Comparison of ENCODE assay signal across 1 cellular context in the genomic region with DNA sequence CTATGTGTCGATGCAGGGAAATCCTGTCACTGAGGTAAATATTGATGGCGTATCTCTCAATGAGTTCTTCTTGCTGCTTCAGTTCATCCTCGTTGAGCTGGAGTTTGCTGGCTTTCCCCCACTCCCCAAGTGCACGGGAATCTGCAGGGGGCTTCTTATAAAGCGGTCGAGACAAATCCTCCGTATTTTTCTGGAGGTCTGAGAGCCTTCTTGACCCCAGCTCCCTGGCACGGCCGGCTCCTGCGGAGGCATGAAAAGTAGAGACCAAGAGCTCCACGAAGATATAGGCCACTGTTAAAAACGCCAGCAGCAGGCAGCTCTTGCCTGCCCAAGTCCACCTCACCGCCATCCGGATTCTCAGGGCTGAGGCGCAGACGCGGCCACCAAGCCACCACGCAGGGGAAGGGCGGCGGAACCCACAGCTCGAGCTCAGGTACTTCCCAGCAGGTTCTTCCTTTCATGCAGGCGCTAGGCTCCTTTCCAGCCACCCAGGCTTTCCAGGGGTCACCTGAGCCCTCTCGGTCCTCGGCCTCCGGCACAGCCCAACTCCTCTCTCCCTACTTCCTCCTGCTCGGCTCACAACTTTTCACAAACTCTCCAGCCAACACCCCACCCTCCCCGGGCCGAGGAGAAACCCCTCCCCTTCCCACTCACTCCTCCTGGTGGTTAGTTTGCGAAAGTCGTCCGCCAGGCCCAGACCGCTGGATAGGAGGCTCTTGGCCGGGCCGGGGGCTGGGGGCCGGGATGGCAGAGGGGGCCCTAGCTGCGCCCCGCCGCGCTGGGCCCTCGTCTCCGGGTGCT.
TF ChIP-seq lines count a peak whose summit lies in the region.

TSS of gene GALNT4 (minus strand) at position 596 of the 801 bp plus-strand sequence. CDS start at position 349, 247 bp downstream.

TF ChIP-seq in K562, 482 proteins besides CTCF, POLR2A, EP300 and RAD21 (continued from another document and continues in another):
- no peak for TF ChIP-seq ZBTB40 (IDR thresholded peaks at IDR 0.05)
- TF ChIP-seq ZBTB40 (CRISPR knock-in tag; IDR thresholded peaks at IDR 0.05), result no peak
- TF ChIP-seq, protein P1, sequence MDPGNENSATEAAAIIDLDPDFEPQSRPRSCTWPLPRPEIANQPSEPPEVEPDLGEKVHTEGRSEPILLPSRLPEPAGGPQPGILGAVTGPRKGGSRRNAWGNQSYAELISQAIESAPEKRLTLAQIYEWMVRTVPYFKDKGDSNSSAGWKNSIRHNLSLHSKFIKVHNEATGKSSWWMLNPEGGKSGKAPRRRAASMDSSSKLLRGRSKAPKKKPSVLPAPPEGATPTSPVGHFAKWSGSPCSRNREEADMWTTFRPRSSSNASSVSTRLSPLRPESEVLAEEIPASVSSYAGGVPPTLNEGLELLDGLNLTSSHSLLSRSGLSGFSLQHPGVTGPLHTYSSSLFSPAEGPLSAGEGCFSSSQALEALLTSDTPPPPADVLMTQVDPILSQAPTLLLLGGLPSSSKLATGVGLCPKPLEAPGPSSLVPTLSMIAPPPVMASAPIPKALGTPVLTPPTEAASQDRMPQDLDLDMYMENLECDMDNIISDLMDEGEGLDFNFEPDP (CRISPR knock-in tag; IDR thresholded peaks at IDR 0.05), result no peak
- no peak for TF ChIP-seq ZNF184 (CRISPR knock-in tag; IDR thresholded peaks at IDR 0.05)
- TF ChIP-seq PHB (CRISPR knock-in tag; IDR thresholded peaks at IDR 0.05), result no peak
- TF ChIP-seq EHMT2 (IDR thresholded peaks at IDR 0.05), result no peak; the same call in 1 of the 2 replicates
- TF ChIP-seq HNRNPLL (IDR thresholded peaks at IDR 0.05; ENCODE audit: low read depth, low read length, poor library complexity, severe bottlenecking), result peak; percentile 34
- TF ChIP-seq, protein P2, sequence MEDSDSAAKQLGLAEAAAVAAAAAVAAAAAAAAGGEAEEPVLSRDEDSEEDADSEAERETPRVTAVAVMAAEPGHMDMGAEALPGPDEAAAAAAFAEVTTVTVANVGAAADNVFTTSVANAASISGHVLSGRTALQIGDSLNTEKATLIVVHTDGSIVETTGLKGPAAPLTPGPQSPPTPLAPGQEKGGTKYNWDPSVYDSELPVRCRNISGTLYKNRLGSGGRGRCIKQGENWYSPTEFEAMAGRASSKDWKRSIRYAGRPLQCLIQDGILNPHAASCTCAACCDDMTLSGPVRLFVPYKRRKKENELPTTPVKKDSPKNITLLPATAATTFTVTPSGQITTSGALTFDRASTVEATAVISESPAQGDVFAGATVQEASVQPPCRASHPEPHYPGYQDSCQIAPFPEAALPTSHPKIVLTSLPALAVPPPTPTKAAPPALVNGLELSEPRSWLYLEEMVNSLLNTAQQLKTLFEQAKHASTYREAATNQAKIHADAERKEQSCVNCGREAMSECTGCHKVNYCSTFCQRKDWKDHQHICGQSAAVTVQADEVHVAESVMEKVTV (CRISPR knock-in tag; IDR thresholded peaks at IDR 0.05), result peak; percentile 28; the same call in 1 of the 2 replicates
- TF ChIP-seq CXXC5 (CRISPR knock-in tag; IDR thresholded peaks at IDR 0.05), result no peak
- no peak for TF ChIP-seq PTTG1 (tag; IDR thresholded peaks at IDR 0.05; ENCODE audit: low read depth)
- TF ChIP-seq AFF1 (IDR thresholded peaks at IDR 0.05; ENCODE audit: low read depth in 1 of 2, partially characterized antibody in 2 of 2), result no peak
- no peak for TF ChIP-seq MYC (IDR thresholded peaks at IDR 0.05; ENCODE audit: low read depth, low read length)
- peak; percentile 30; the same call in 1 of the 2 replicates for TF ChIP-seq MYC (CRISPR knock-in tag; IDR thresholded peaks at IDR 0.05; ENCODE audit: borderline replicate concordance, low read depth)
- TF ChIP-seq ZBTB49 (CRISPR knock-in tag; IDR thresholded peaks at IDR 0.05; ENCODE audit: borderline replicate concordance), result no peak
- peak in 1 of 2 experiments; percentile 81; a peak in 2 of 4 replicates for TF ChIP-seq UBTF (IDR thresholded peaks at IDR 0.05; ENCODE audit: borderline replicate concordance in 1 of 2, low read depth in 2 of 2, low read length in 2 of 2)
- TF ChIP-seq SP2 (IDR thresholded peaks at IDR 0.05; ENCODE audit: extremely low read depth, low read depth, low read length, poor library complexity, severe bottlenecking), result no peak
- TF ChIP-seq, protein P3, sequence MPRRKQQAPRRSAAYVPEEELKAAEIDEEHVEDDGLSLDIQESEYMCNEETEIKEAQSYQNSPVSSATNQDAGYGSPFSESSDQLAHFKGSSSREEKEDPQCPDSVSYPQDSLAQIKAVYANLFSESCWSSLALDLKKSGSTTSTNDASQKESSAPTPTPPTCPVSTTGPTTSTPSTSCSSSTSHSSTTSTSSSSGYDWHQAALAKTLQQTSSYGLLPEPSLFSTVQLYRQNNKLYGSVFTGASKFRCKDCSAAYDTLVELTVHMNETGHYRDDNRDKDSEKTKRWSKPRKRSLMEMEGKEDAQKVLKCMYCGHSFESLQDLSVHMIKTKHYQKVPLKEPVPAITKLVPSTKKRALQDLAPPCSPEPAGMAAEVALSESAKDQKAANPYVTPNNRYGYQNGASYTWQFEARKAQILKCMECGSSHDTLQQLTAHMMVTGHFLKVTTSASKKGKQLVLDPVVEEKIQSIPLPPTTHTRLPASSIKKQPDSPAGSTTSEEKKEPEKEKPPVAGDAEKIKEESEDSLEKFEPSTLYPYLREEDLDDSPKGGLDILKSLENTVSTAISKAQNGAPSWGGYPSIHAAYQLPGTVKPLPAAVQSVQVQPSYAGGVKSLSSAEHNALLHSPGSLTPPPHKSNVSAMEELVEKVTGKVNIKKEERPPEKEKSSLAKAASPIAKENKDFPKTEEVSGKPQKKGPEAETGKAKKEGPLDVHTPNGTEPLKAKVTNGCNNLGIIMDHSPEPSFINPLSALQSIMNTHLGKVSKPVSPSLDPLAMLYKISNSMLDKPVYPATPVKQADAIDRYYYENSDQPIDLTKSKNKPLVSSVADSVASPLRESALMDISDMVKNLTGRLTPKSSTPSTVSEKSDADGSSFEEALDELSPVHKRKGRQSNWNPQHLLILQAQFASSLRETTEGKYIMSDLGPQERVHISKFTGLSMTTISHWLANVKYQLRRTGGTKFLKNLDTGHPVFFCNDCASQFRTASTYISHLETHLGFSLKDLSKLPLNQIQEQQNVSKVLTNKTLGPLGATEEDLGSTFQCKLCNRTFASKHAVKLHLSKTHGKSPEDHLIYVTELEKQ (CRISPR knock-in tag; IDR thresholded peaks at IDR 0.05), result no peak
- TF ChIP-seq HNRNPUL1 (IDR thresholded peaks at IDR 0.05; ENCODE audit: low read length), result no peak
